ENCODE assay signal across 14 cellular contexts in genomic region chr6:2042951-2043648, GRCh38.
DNase-seq lines count a peak whose midpoint lies in the region; ATAC-seq and TF ChIP-seq lines count a peak whose summit lies in the region.
"Had no signal": no experiment of that assay in that cellular context is flagged by ENCODE, and none has a peak within 500 bp of the region (broad histone marks: within the 10 kb centered on the region; RNA-seq: fewer than 3 reads in every experiment).

No MANE protein-coding gene starts in this region.

- H3K27ac ChIP-seq in spleen (no peak overlapping the region), caudate nucleus (ENCODE audit: low read depth, low read length) (no peak overlapping the region)
- H3K27ac ChIP-seq: BLaER1 treated with 17β-estradiol and CSF1 and Interleukin-3, amounts not matched to agents 10 nM and 100 nM had no signal

- TF ChIP-seq CTCF in spleen (IDR thresholded peaks at IDR 0.05 in 8 of 11, conservative IDR thresholded peaks at IDR 0.05 in 3 of 11), result no peak

- DNase-seq in DMS 273 (lab: John Stamatoyannopoulos, UW; ENCODE audit: unreplicated experiment) (peak; percentile 62), G401 (ENCODE audit: low spot score) (peak; percentile 27), cerebellar cortex (ENCODE audit: low spot score) (peak; percentile 18), myocyte (ENCODE audit: low read depth) (peak; percentile 92), spleen (no peak), caudate nucleus (lab: John Stamatoyannopoulos, UW) (no peak), A172 (ENCODE audit: low spot score) (no peak)
- DNase-seq: 8988T; Calu3; CD8-positive, alpha-beta T cell had no signal

- intact Hi-C loops in spleen (cut with DNase I; ENCODE audit: low total_unique reads), result no loop called here

- no peak overlapping the region for H3K4me3 ChIP-seq in spleen
- H3K4me3 ChIP-seq: BLaER1 treated with 17β-estradiol and CSF1 and Interleukin-3, amounts not matched to agents 10 nM and 100 nM; GM12878; HAP-1 had no signal

- no peaks in the 10 kb centered on the region for H3K4me1 ChIP-seq in spleen
- H3K4me1 ChIP-seq: BLaER1 treated with 17β-estradiol and CSF1 and Interleukin-3, amounts not matched to agents 10 nM and 100 nM; HAP-1 had no signal

- no peaks in the 10 kb centered on the region for H3K36me3 ChIP-seq in spleen
- H3K36me3 ChIP-seq: HAP-1 had no signal

- WGBS in spleen, 5 donors, result 81 to 91% (median 88%) methylated on average over 6 of the region's 6 CpGs

- in situ Hi-C loops in G401 (cut with HindIII; ENCODE audit: low sequenced_read_pairs), result no loop called here

- no peak for ATAC-seq in HG03045 (IDR thresholded peaks at IDR 0.05; ENCODE audit: unreplicated experiment)
- ATAC-seq: CD8-positive, alpha-beta T cell; GM12878 had no signal

- TF ChIP-seq POLR2A in spleen (IDR thresholded peaks at IDR 0.05), result no peak

- peaks cover 0 to 7% (median 3%) of the 10 kb centered on the region in 8 donors for H3K9me3 ChIP-seq in spleen
- H3K9me3 ChIP-seq: HAP-1 had no signal

- H3K27me3 ChIP-seq in spleen (replicated peaks in 1 of 7), result no peaks in the 10 kb centered on the region
- H3K27me3 ChIP-seq: BLaER1 treated with 17β-estradiol and CSF1 and Interleukin-3, amounts not matched to agents 10 nM and 100 nM had no signal

Comparison
In these comparisons a context has a peak if more than half of its experiments do, and no peak if none do; other contexts are left out.
1. DNase-seq: peak in DMS 273 (single experiment), G401 (single experiment), cerebellar cortex (single experiment) and myocyte (single experiment); none in spleen (single experiment), caudate nucleus (0 of 61) and A172 (single experiment).